Comparison of ENCODE assay signal across 1 cellular context in the genomic region with DNA sequence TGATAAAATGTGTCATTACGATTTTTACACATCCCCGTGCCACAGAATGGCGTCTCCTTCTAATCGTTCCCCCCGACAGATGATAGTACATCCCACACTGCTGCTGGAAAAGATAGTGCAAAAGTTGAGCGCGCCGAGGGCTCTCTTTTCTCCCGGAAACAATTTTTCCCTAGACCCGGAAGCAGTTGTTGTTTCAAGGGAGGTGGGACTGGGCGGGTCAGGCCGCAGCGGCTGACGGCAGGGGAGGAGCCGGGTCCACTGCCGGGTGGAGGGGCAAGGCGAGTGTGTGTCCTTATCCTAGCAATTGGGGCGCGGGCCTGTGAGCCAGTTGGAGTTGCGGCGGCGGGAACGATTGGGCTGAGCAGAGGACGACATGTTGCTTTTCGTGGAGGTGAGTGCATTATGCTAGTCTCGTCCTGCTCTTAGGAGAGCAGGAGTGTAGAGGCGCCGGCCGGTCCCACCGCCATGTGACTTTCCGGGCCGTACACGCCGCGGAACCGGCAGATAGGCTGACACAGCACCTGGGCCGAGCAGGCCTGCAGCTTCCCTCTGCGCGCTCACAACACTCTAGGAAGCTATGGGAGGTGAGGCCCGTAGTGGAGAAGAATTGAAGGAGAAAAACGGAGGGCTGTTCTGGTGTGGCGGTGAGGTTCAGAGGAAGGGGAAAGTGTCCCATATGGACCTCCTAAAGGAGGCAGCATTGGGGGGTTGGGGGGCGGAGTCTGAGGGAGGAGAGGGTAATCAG.
A peak's percentile ranks its signal among the peaks of the same experiment; 100 is the strongest.
TF ChIP-seq lines count a peak whose summit lies in the region.

LARP4 (plus strand) TSS at position 248 of the 745 bp plus-strand sequence; CDS start at position 374, 126 bp downstream.

TF ChIP-seq in K562, 482 proteins besides CTCF, POLR2A, EP300 and RAD21 (continued from another document and continues in another):
- TF ChIP-seq, protein P1, sequence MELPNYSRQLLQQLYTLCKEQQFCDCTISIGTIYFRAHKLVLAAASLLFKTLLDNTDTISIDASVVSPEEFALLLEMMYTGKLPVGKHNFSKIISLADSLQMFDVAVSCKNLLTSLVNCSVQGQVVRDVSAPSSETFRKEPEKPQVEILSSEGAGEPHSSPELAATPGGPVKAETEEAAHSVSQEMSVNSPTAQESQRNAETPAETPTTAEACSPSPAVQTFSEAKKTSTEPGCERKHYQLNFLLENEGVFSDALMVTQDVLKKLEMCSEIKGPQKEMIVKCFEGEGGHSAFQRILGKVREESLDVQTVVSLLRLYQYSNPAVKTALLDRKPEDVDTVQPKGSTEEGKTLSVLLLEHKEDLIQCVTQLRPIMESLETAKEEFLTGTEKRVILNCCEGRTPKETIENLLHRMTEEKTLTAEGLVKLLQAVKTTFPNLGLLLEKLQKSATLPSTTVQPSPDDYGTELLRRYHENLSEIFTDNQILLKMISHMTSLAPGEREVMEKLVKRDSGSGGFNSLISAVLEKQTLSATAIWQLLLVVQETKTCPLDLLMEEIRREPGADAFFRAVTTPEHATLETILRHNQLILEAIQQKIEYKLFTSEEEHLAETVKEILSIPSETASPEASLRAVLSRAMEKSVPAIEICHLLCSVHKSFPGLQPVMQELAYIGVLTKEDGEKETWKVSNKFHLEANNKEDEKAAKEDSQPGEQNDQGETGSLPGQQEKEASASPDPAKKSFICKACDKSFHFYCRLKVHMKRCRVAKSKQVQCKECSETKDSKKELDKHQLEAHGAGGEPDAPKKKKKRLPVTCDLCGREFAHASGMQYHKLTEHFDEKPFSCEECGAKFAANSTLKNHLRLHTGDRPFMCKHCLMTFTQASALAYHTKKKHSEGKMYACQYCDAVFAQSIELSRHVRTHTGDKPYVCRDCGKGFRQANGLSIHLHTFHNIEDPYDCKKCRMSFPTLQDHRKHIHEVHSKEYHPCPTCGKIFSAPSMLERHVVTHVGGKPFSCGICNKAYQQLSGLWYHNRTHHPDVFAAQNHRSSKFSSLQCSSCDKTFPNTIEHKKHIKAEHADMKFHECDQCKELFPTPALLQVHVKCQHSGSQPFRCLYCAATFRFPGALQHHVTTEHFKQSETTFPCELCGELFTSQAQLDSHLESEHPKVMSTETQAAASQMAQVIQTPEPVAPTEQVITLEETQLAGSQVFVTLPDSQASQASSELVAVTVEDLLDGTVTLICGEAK (IDR thresholded peaks at IDR 0.05): peak; percentile 98
- TF ChIP-seq, protein P1 (CRISPR knock-in tag; IDR thresholded peaks at IDR 0.05): no peak
- TF ChIP-seq MECOM (CRISPR knock-in tag; IDR thresholded peaks at IDR 0.05) (no peak), SETDB1 (IDR thresholded peaks at IDR 0.05; ENCODE audit: low read length) (no peak), ZNF436 (CRISPR knock-in tag; IDR thresholded peaks at IDR 0.05) (no peak), NONO (IDR thresholded peaks at IDR 0.05; ENCODE audit: low read depth in 2 of 2, low read length in 1 of 2) (no peak; a peak in 1 of 4 replicates), SRF (CRISPR knock-in tag; IDR thresholded peaks at IDR 0.05) (no peak; a peak in 1 of 4 replicates), TCF7 (IDR thresholded peaks at IDR 0.05; ENCODE audit: borderline replicate concordance) (no peak), ZNF140 (CRISPR knock-in tag; IDR thresholded peaks at IDR 0.05) (no peak), ZNF408 (CRISPR knock-in tag; IDR thresholded peaks at IDR 0.05; ENCODE audit: low read depth) (no peak), ZKSCAN1 (IDR thresholded peaks at IDR 0.05; ENCODE audit: low read depth, low read length) (0 out of 2 replicates have a peak, but pooled peaks have one; percentile 21), SNRNP70 (optimal IDR thresholded peaks at IDR 0.05; ENCODE audit: low read depth, low read length) (no peak), TSC22D4 (tag; IDR thresholded peaks at IDR 0.05) (no peak), ZSCAN32 (CRISPR knock-in tag; IDR thresholded peaks at IDR 0.05) (no peak), SREBF2 (CRISPR knock-in tag; IDR thresholded peaks at IDR 0.05) (no peak), ADNP (tag; IDR thresholded peaks at IDR 0.05) (no peak), HINFP (tag; conservative IDR thresholded peaks at IDR 0.05; ENCODE audit: low read depth) (no peak), RBM25 (IDR thresholded peaks at IDR 0.05; ENCODE audit: low read depth, low read length, severe bottlenecking) (no peak), ARID2 (IDR thresholded peaks at IDR 0.05) (no peak), ZNF133 (CRISPR knock-in tag; IDR thresholded peaks at IDR 0.05) (no peak), YBX1 (IDR thresholded peaks at IDR 0.05) (no peak), ZNF277 (CRISPR knock-in tag; IDR thresholded peaks at IDR 0.05; ENCODE audit: borderline replicate concordance) (no peak), NCOA6 (IDR thresholded peaks at IDR 0.05) (no peak), TAF9B (IDR thresholded peaks at IDR 0.05; ENCODE audit: partially characterized antibody) (peak; percentile 86), ZNF589 (CRISPR knock-in tag; IDR thresholded peaks at IDR 0.05; ENCODE audit: low read depth) (no peak), EGR1 (conservative IDR thresholded peaks at IDR 0.05) (0 out of 2 replicates have a peak, but pooled peaks have one; percentile 66), ZNF165 (CRISPR knock-in tag; IDR thresholded peaks at IDR 0.05; ENCODE audit: borderline replicate concordance) (no peak), C11orf30 (IDR thresholded peaks at IDR 0.05; ENCODE audit: low read depth) (peak; percentile 85), JUNB (CRISPR knock-in tag; conservative IDR thresholded peaks at IDR 0.05) (no peak), SAFB2 (IDR thresholded peaks at IDR 0.05; ENCODE audit: borderline replicate concordance, low read depth, low read length, severe bottlenecking) (no peak), CBX2 (IDR thresholded peaks at IDR 0.05; ENCODE audit: insufficient read depth, low read length, poor library complexity, severe bottlenecking) (no peak), GTF2B (IDR thresholded peaks at IDR 0.05; ENCODE audit: extremely low read depth, insufficient read length) (peak; percentile 77), ZNF707 (CRISPR knock-in tag; conservative IDR thresholded peaks at IDR 0.05) (no peak), RBM17 (IDR thresholded peaks at IDR 0.05; ENCODE audit: borderline replicate concordance, low read depth, low read length) (no peak), ZBTB8A (IDR thresholded peaks at IDR 0.05; ENCODE audit: partially characterized antibody) (no peak), XRCC3 (IDR thresholded peaks at IDR 0.05) (no peak), ZNF134 (CRISPR knock-in tag; conservative IDR thresholded peaks at IDR 0.05) (peak; percentile 55; the same call in 1 of the 2 replicates), CC2D1A (IDR thresholded peaks at IDR 0.05) (0 out of 2 replicates have a peak, but pooled peaks have one; percentile 19), KDM2B (CRISPR knock-in tag; IDR thresholded peaks at IDR 0.05) (no peak)
- TF ChIP-seq, protein P2, sequence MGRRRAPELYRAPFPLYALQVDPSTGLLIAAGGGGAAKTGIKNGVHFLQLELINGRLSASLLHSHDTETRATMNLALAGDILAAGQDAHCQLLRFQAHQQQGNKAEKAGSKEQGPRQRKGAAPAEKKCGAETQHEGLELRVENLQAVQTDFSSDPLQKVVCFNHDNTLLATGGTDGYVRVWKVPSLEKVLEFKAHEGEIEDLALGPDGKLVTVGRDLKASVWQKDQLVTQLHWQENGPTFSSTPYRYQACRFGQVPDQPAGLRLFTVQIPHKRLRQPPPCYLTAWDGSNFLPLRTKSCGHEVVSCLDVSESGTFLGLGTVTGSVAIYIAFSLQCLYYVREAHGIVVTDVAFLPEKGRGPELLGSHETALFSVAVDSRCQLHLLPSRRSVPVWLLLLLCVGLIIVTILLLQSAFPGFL (CRISPR knock-in tag; IDR thresholded peaks at IDR 0.05): no peak
- TF ChIP-seq, protein P3, sequence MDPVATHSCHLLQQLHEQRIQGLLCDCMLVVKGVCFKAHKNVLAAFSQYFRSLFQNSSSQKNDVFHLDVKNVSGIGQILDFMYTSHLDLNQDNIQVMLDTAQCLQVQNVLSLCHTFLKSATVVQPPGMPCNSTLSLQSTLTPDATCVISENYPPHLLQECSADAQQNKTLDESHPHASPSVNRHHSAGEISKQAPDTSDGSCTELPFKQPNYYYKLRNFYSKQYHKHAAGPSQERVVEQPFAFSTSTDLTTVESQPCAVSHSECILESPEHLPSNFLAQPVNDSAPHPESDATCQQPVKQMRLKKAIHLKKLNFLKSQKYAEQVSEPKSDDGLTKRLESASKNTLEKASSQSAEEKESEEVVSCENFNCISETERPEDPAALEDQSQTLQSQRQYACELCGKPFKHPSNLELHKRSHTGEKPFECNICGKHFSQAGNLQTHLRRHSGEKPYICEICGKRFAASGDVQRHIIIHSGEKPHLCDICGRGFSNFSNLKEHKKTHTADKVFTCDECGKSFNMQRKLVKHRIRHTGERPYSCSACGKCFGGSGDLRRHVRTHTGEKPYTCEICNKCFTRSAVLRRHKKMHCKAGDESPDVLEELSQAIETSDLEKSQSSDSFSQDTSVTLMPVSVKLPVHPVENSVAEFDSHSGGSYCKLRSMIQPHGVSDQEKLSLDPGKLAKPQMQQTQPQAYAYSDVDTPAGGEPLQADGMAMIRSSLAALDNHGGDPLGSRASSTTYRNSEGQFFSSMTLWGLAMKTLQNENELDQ (CRISPR knock-in tag; IDR thresholded peaks at IDR 0.05; ENCODE audit: borderline replicate concordance): no peak
- TF ChIP-seq, protein P4, sequence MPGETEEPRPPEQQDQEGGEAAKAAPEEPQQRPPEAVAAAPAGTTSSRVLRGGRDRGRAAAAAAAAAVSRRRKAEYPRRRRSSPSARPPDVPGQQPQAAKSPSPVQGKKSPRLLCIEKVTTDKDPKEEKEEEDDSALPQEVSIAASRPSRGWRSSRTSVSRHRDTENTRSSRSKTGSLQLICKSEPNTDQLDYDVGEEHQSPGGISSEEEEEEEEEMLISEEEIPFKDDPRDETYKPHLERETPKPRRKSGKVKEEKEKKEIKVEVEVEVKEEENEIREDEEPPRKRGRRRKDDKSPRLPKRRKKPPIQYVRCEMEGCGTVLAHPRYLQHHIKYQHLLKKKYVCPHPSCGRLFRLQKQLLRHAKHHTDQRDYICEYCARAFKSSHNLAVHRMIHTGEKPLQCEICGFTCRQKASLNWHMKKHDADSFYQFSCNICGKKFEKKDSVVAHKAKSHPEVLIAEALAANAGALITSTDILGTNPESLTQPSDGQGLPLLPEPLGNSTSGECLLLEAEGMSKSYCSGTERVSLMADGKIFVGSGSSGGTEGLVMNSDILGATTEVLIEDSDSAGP (CRISPR knock-in tag; IDR thresholded peaks at IDR 0.05): 0 out of 2 replicates have a peak, but pooled peaks have one; percentile 28
- TF ChIP-seq, protein P5, sequence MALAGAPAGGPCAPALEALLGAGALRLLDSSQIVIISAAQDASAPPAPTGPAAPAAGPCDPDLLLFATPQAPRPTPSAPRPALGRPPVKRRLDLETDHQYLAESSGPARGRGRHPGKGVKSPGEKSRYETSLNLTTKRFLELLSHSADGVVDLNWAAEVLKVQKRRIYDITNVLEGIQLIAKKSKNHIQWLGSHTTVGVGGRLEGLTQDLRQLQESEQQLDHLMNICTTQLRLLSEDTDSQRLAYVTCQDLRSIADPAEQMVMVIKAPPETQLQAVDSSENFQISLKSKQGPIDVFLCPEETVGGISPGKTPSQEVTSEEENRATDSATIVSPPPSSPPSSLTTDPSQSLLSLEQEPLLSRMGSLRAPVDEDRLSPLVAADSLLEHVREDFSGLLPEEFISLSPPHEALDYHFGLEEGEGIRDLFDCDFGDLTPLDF (CRISPR knock-in tag; IDR thresholded peaks at IDR 0.05): peak; percentile 83
